Comparison of ENCODE assay signal across 1 cellular context in genomic region chr17:17835415-17836249, GRCh38.
TF ChIP-seq lines count a peak whose summit lies in the region.

No MANE protein-coding gene starts in this region.

TF ChIP-seq in HepG2, 621 proteins besides CTCF, POLR2A, EP300 and RAD21 (continued from another document and continues in another):
- peak; percentile 17; the same call in 1 of the 2 replicates for TF ChIP-seq ZBTB26 (CRISPR knock-in tag; IDR thresholded peaks at IDR 0.05; ENCODE audit: borderline replicate concordance)
- peak; percentile 95 for TF ChIP-seq RNF2 (conservative IDR thresholded peaks at IDR 0.05; ENCODE audit: low read depth)
- TF ChIP-seq ZNF496 (CRISPR knock-in tag; IDR thresholded peaks at IDR 0.05; ENCODE audit: insufficient replicate concordance) = no peak
- TF ChIP-seq TBX2 (CRISPR knock-in tag; IDR thresholded peaks at IDR 0.05; ENCODE audit: borderline replicate concordance) = no peak
- TF ChIP-seq PCBP2 (optimal IDR thresholded peaks at IDR 0.05; ENCODE audit: low read depth, low read length, poor library complexity, severe bottlenecking) = no peak
- TF ChIP-seq ZNF503 (CRISPR knock-in tag; IDR thresholded peaks at IDR 0.05) = no peak
- 0 out of 2 replicates have a peak, but pooled peaks have one; percentile 74 for TF ChIP-seq ZNF138 (CRISPR knock-in tag; IDR thresholded peaks at IDR 0.05; ENCODE audit: low read depth)
- peak; percentile 41 for TF ChIP-seq ZNF572 (CRISPR knock-in tag; IDR thresholded peaks at IDR 0.05)
- no peak for TF ChIP-seq SMC3 (IDR thresholded peaks at IDR 0.05; ENCODE audit: low read length)
- peak; percentile 53; the same call in 1 of the 2 replicates for TF ChIP-seq ZNF879 (CRISPR knock-in tag; IDR thresholded peaks at IDR 0.05)
- peak; percentile 70; the same call in 1 of the 2 replicates for TF ChIP-seq ZNF619 (CRISPR knock-in tag; IDR thresholded peaks at IDR 0.05)
- TF ChIP-seq ZNF629 (CRISPR knock-in tag; conservative IDR thresholded peaks at IDR 0.05) = peak; percentile 13; the same call in 1 of the 2 replicates
- TF ChIP-seq MBD4 (IDR thresholded peaks at IDR 0.05; ENCODE audit: borderline replicate concordance, low read length) = no peak
- 0 out of 2 replicates have a peak, but pooled peaks have one; percentile 5 for TF ChIP-seq ZBTB1 (CRISPR knock-in tag; IDR thresholded peaks at IDR 0.05; ENCODE audit: borderline replicate concordance)
- no peak for TF ChIP-seq ZIK1 (CRISPR knock-in tag; IDR thresholded peaks at IDR 0.05; ENCODE audit: borderline replicate concordance, low read depth)
- peak; percentile 76 for TF ChIP-seq ZC3H13 (CRISPR knock-in tag; IDR thresholded peaks at IDR 0.05)
- peak; percentile 66 for TF ChIP-seq ZNF781 (CRISPR knock-in tag; IDR thresholded peaks at IDR 0.05; ENCODE audit: borderline replicate concordance, not compliant biosample characterization)
- TF ChIP-seq NRL (CRISPR knock-in tag; IDR thresholded peaks at IDR 0.05; ENCODE audit: borderline replicate concordance) = peak; percentile 83; the same call in 1 of the 2 replicates
- no peak for TF ChIP-seq ZNF552 (CRISPR knock-in tag; IDR thresholded peaks at IDR 0.05; ENCODE audit: borderline replicate concordance)
- peak; percentile 89; the same call in 1 of the 2 replicates for TF ChIP-seq RNF219 (CRISPR knock-in tag; IDR thresholded peaks at IDR 0.05)
- peak; percentile 4; the same call in 1 of the 2 replicates for TF ChIP-seq ZNF780A (CRISPR knock-in tag; IDR thresholded peaks at IDR 0.05)
- TF ChIP-seq ZNF615 (CRISPR knock-in tag; IDR thresholded peaks at IDR 0.05; ENCODE audit: borderline replicate concordance) = peak; percentile 70; the same call in 1 of the 2 replicates
- TF ChIP-seq ZNF773 (CRISPR knock-in tag; IDR thresholded peaks at IDR 0.05; ENCODE audit: borderline replicate concordance) = no peak
- no peak for TF ChIP-seq KMT2A (CRISPR knock-in tag; IDR thresholded peaks at IDR 0.05)
- no peak for TF ChIP-seq ZFP36L2 (CRISPR knock-in tag; IDR thresholded peaks at IDR 0.05)
- TF ChIP-seq ASH2L (IDR thresholded peaks at IDR 0.05; ENCODE audit: insufficient read length, low read depth, low read length) = peak; percentile 47
- no peak for TF ChIP-seq LCORL (IDR thresholded peaks at IDR 0.05)
- peak; percentile 78; the same call in 1 of the 2 replicates for TF ChIP-seq LCORL (CRISPR knock-in tag; IDR thresholded peaks at IDR 0.05)
- no peak for TF ChIP-seq ZSCAN29 (CRISPR knock-in tag; conservative IDR thresholded peaks at IDR 0.05)
- TF ChIP-seq FOXP4 (CRISPR knock-in tag; IDR thresholded peaks at IDR 0.05) = no peak
- 0 out of 2 replicates have a peak, but pooled peaks have one; percentile 53 for TF ChIP-seq SP4 (CRISPR knock-in tag; IDR thresholded peaks at IDR 0.05)
- no peak for TF ChIP-seq NR2F2 (IDR thresholded peaks at IDR 0.05; ENCODE audit: borderline replicate concordance, low read depth)
- TF ChIP-seq ZNF607 (CRISPR knock-in tag; IDR thresholded peaks at IDR 0.05; ENCODE audit: borderline replicate concordance) = peak; percentile 93; the same call in 1 of the 2 replicates
- TF ChIP-seq KLF11 (CRISPR knock-in tag; IDR thresholded peaks at IDR 0.05) = 0 out of 2 replicates have a peak, but pooled peaks have one; percentile 4
- 0 out of 2 replicates have a peak, but pooled peaks have one; percentile 3 for TF ChIP-seq PHF20 (CRISPR knock-in tag; IDR thresholded peaks at IDR 0.05)
- no peak for TF ChIP-seq ZNF512 (CRISPR knock-in tag; IDR thresholded peaks at IDR 0.05)
- 0 out of 2 replicates have a peak, but pooled peaks have one; percentile 19 for TF ChIP-seq HNRNPL (IDR thresholded peaks at IDR 0.05; ENCODE audit: low read depth, low read length)
- no peak for TF ChIP-seq ZBED4 (CRISPR knock-in tag; IDR thresholded peaks at IDR 0.05; ENCODE audit: borderline replicate concordance)
- 0 out of 2 replicates have a peak, but pooled peaks have one; percentile 34 for TF ChIP-seq ZNF350 (CRISPR knock-in tag; IDR thresholded peaks at IDR 0.05; ENCODE audit: borderline replicate concordance, low read depth)
- TF ChIP-seq FOXC1 (CRISPR knock-in tag; IDR thresholded peaks at IDR 0.05; ENCODE audit: borderline replicate concordance) = 0 out of 2 replicates have a peak, but pooled peaks have one; percentile 79
- no peak for TF ChIP-seq HMGXB4 (CRISPR knock-in tag; IDR thresholded peaks at IDR 0.05; ENCODE audit: borderline replicate concordance in 1 of 2, low read depth in 1 of 2)
- TF ChIP-seq HMG20A (CRISPR knock-in tag; IDR thresholded peaks at IDR 0.05; ENCODE audit: borderline replicate concordance) = no peak
- TF ChIP-seq ATF4 (CRISPR knock-in tag; IDR thresholded peaks at IDR 0.05) = 0 out of 4 replicates have a peak, but pooled peaks have one; percentile 32 to 76
- TF ChIP-seq GFI1 (CRISPR knock-in tag; IDR thresholded peaks at IDR 0.05; ENCODE audit: borderline replicate concordance) = peak; percentile 63; the same call in 1 of the 2 replicates
- 0 out of 2 replicates have a peak, but pooled peaks have one; percentile 12 for TF ChIP-seq TIGD3 (CRISPR knock-in tag; IDR thresholded peaks at IDR 0.05; ENCODE audit: borderline replicate concordance)
